20 cellular contexts compared by ENCODE assay signal in genomic region chr2:64963719-64964118, GRCh38. TPM values are rescaled to one million over a fixed set of nuclear protein-coding genes. Genes with fewer than 3 reads are reported as not detected.
DNase-seq lines count a peak whose midpoint lies in the region; ATAC-seq and TF ChIP-seq lines count a peak whose summit lies in the region.
"Had no signal": no experiment of that assay in that cellular context is flagged by ENCODE, and none has a peak within 500 bp of the region (broad histone marks: within the 10 kb centered on the region; RNA-seq: fewer than 3 reads in every experiment).

No MANE protein-coding gene starts in this region.

- H3K9me3 ChIP-seq in OCI-LY3 (ENCODE audit: insufficient read depth, low read length) (no peaks in the 10 kb centered on the region), body of pancreas (no peaks in the 10 kb centered on the region)

- H3K4me2 ChIP-seq in OCI-LY3 (ENCODE audit: low read length), result 0 out of 2 replicates have a peak overlapping the region, but pooled peaks have one; percentile 31
- H3K4me2 ChIP-seq: PC-9 had no signal

- H3K4me3 ChIP-seq in OCI-LY3 (ENCODE audit: low read length) (no peak overlapping the region), epithelial cell of proximal tubule (ENCODE audit: low read depth, low read length) (no peak overlapping the region), body of pancreas (no peak overlapping the region)
- H3K4me3 ChIP-seq: PC-9, SK-N-MC had no signal

- no peaks in the 10 kb centered on the region for H3K79me2 ChIP-seq in OCI-LY3 (ENCODE audit: low read length)

- H3K36me3 ChIP-seq in OCI-LY3 (replicated peaks; ENCODE audit: low read depth, low read length) (no peaks in the 10 kb centered on the region), body of pancreas (replicated peaks in 1 of 2; ENCODE audit: insufficient read depth in 1 of 2, low read depth in 2 of 2) (no peaks in the 10 kb centered on the region)

- TF ChIP-seq POLR2A in body of pancreas (IDR thresholded peaks at IDR 0.05), result no peak

- H3K4me1 Mint-ChIP-seq in activated T-helper 2 cell treated with anti-CD3 and anti-CD28 coated beads, Interferon-gamma antibody, Interleukin-2, Interleukin-4, amounts not matched to agents 10 μg/mL and 5 μg/mL and 100 μg/mL, durations not matched to agents 14 hours and 24 hours and 36 hours (ENCODE audit: low read depth), result no peaks in the 10 kb centered on the region
- peaks cover 4% of the 10 kb centered on the region for H3K4me1 Mint-ChIP-seq in activated T-helper 17 cell treated with anti-CD3 and anti-CD28 coated beads, Interleukin-2, amount 50 U/mL, for 72 hours

- no peaks in the 10 kb centered on the region for H4K20me1 ChIP-seq in OCI-LY3 (ENCODE audit: insufficient read depth, low read length)

- peak; percentile 33 for ATAC-seq in left ventricle myocardium superior
- ATAC-seq in left cardiac atrium, result no peak
- ATAC-seq in activated T-helper 17 cell treated with anti-CD3 and anti-CD28 coated beads, Interleukin-2, amount 50 U/mL, for 72 hours (replicated peaks), result no peak
- ATAC-seq in activated naive CD4-positive, alpha-beta T cell treated with anti-CD3 and anti-CD28 coated beads, Interleukin-2, amount 50 U/mL, for 72 hours, result no peak
- ATAC-seq in body of pancreas, result no peak
- ATAC-seq: Right ventricle myocardium inferior had no signal

- peaks cover 20% of the 10 kb centered on the region for H3K4me1 ChIP-seq in OCI-LY3 (ENCODE audit: low read length)
- H3K4me1 ChIP-seq in body of pancreas, result no peaks in the 10 kb centered on the region

- DNase-seq in left ventricle myocardium superior, result no peak
- DNase-seq in left cardiac atrium, result no peak
- DNase-seq in epithelial cell of proximal tubule (ENCODE audit: low read depth), result no peak
- no peak for DNase-seq in activated T-helper 2 cell treated with anti-CD3 and anti-CD28 coated beads, Interferon-gamma antibody, Interleukin-2, Interleukin-4, amounts not matched to agents 10 μg/mL and 5 μg/mL and 100 μg/mL, durations not matched to agents 14 hours and 24 hours and 36 hours (ENCODE audit: low spot score)
- DNase-seq in activated naive CD4-positive, alpha-beta T cell treated with anti-CD3 and anti-CD28 coated beads, Interleukin-2, amount 50 U/mL, for 72 hours (ENCODE audit: low spot score in 2 of 2), result no peak
- DNase-seq in body of pancreas, result no peak
- DNase-seq: COR-L47, DMS79, GDM1, H7, NCI-H146, NCI-H2081 treated with DMSO at 0.1 percent for 48 hours, NCI-H226, NCI-H526 treated with DMSO at 0.1 percent for 48 hours, PC-9 had no signal

- TF ChIP-seq CTCF in OCI-LY3 (IDR thresholded peaks at IDR 0.05; ENCODE audit: low read depth, low read length), result peak; percentile 25; the same call in 1 of the 2 replicates
- peak; percentile 17 for TF ChIP-seq CTCF in epithelial cell of proximal tubule (conservative IDR thresholded peaks at IDR 0.05; ENCODE audit: low read depth, low read length)
- TF ChIP-seq CTCF in body of pancreas (IDR thresholded peaks at IDR 0.05), result no peak

- H3K27ac ChIP-seq in OCI-LY3 (ENCODE audit: low read length), result no peak overlapping the region
- no peak overlapping the region for H3K27ac ChIP-seq in body of pancreas
- H3K27ac ChIP-seq: C4-2B, PC-9, SK-N-MC had no signal

- H3K9me3 Mint-ChIP-seq in activated T-helper 2 cell treated with anti-CD3 and anti-CD28 coated beads, Interferon-gamma antibody, Interleukin-2, Interleukin-4, amounts not matched to agents 10 μg/mL and 5 μg/mL and 100 μg/mL, durations not matched to agents 14 hours and 24 hours and 36 hours, result no peaks in the 10 kb centered on the region
- no peaks in the 10 kb centered on the region for H3K9me3 Mint-ChIP-seq in activated T-helper 17 cell treated with anti-CD3 and anti-CD28 coated beads, Interleukin-2, amount 50 U/mL, for 72 hours
- H3K9me3 Mint-ChIP-seq in activated naive CD4-positive, alpha-beta T cell treated with anti-CD3 and anti-CD28 coated beads, Interleukin-2, amount 50 U/mL, for 72 hours, result no peaks in the 10 kb centered on the region

- no peaks in the 10 kb centered on the region for H3K36me3 Mint-ChIP-seq in activated T-helper 2 cell treated with anti-CD3 and anti-CD28 coated beads, Interferon-gamma antibody, Interleukin-2, Interleukin-4, amounts not matched to agents 10 μg/mL and 5 μg/mL and 100 μg/mL, durations not matched to agents 14 hours and 24 hours and 36 hours (ENCODE audit: low read depth)
- no peaks in the 10 kb centered on the region for H3K36me3 Mint-ChIP-seq in activated T-helper 17 cell treated with anti-CD3 and anti-CD28 coated beads, Interleukin-2, amount 50 U/mL, for 72 hours (ENCODE audit: low read depth)
- no peaks in the 10 kb centered on the region for H3K36me3 Mint-ChIP-seq in activated naive CD4-positive, alpha-beta T cell treated with anti-CD3 and anti-CD28 coated beads, Interleukin-2, amount 50 U/mL, for 72 hours

- WGBS in body of pancreas, 2 donors, result 90% methylated on average over 1 of the region's 1 CpG; no CpG with 5 or more reads in 1 of the 2 donors

- no peak overlapping the region for H3K9ac ChIP-seq in OCI-LY3 (ENCODE audit: low read length)

- H3K4me3 Mint-ChIP-seq in activated T-helper 2 cell treated with anti-CD3 and anti-CD28 coated beads, Interferon-gamma antibody, Interleukin-2, Interleukin-4, amounts not matched to agents 10 μg/mL and 5 μg/mL and 100 μg/mL, durations not matched to agents 14 hours and 24 hours and 36 hours (ENCODE audit: low read depth), result no peak overlapping the region
- no peak overlapping the region for H3K4me3 Mint-ChIP-seq in activated T-helper 17 cell treated with anti-CD3 and anti-CD28 coated beads, Interleukin-2, amount 50 U/mL, for 72 hours

- intact Hi-C loops in left ventricle myocardium superior (cut with micrococcal nuclease) (no loop called here), left cardiac atrium (cut with DNase I) (no loop called here), body of pancreas (cut with DNase I) (no loop called here)
- intact Hi-C loops in activated T-helper 2 cell treated with anti-CD3 and anti-CD28 coated beads, Interferon-gamma antibody, Interleukin-2, Interleukin-4, amounts not matched to agents 10 μg/mL and 5 μg/mL and 100 μg/mL, durations not matched to agents 14 hours and 24 hours and 36 hours (cut with micrococcal nuclease), result no loop called here

- no peak overlapping the region for H3K27ac Mint-ChIP-seq in activated T-helper 2 cell treated with anti-CD3 and anti-CD28 coated beads, Interferon-gamma antibody, Interleukin-2, Interleukin-4, amounts not matched to agents 10 μg/mL and 5 μg/mL and 100 μg/mL, durations not matched to agents 14 hours and 24 hours and 36 hours
- no peak overlapping the region for H3K27ac Mint-ChIP-seq in activated T-helper 17 cell treated with anti-CD3 and anti-CD28 coated beads, Interleukin-2, amount 50 U/mL, for 72 hours
- no peak overlapping the region for H3K27ac Mint-ChIP-seq in activated naive CD4-positive, alpha-beta T cell treated with anti-CD3 and anti-CD28 coated beads, Interleukin-2, amount 50 U/mL, for 72 hours

- H3K27me3 ChIP-seq in OCI-LY3 (ENCODE audit: low read depth, low read length) (no peaks in the 10 kb centered on the region), body of pancreas (no peaks in the 10 kb centered on the region)

- no peak overlapping the region for H2AFZ ChIP-seq in OCI-LY3 (ENCODE audit: low read depth, low read length)
- H2AFZ ChIP-seq: PC-9 had no signal

- peaks cover 4% of the 10 kb centered on the region for H3K27me3 Mint-ChIP-seq in activated T-helper 2 cell treated with anti-CD3 and anti-CD28 coated beads, Interferon-gamma antibody, Interleukin-2, Interleukin-4, amounts not matched to agents 10 μg/mL and 5 μg/mL and 100 μg/mL, durations not matched to agents 14 hours and 24 hours and 36 hours (ENCODE audit: low read depth)
- H3K27me3 Mint-ChIP-seq in activated T-helper 17 cell treated with anti-CD3 and anti-CD28 coated beads, Interleukin-2, amount 50 U/mL, for 72 hours, result no peaks in the 10 kb centered on the region

RNA-seq across cellular contexts. Expression of gene SLC1A4, which starts 25.5 kb away (rescaled TPM):
- 6.2 TPM for total RNA-seq in left ventricle myocardium superior
- total RNA-seq in left cardiac atrium, result 1 to 10 TPM; 3.6 to 5.2 TPM
- total RNA-seq in epithelial cell of proximal tubule, result 15.4 and 19.8 TPM in 2 replicates
- 21.0 and 22.5 TPM in 2 replicates for total RNA-seq in activated T-helper 2 cell treated with anti-CD3 and anti-CD28 coated beads, Interferon-gamma antibody, Interleukin-2, Interleukin-4, amounts not matched to agents 10 μg/mL and 5 μg/mL and 100 μg/mL, durations not matched to agents 14 hours and 24 hours and 36 hours
- total RNA-seq in activated T-helper 17 cell treated with anti-CD3 and anti-CD28 coated beads, Interleukin-2, amount 50 U/mL, for 72 hours, result 10 to 100 TPM in 1 of 2 donors, 1 to 10 TPM in 1; 8.0 to 44.3 TPM
- 10 to 100 TPM in 1 of 2 donors, 1 to 10 TPM in 1; 4.1 to 16.9 TPM for total RNA-seq in activated naive CD4-positive, alpha-beta T cell treated with anti-CD3 and anti-CD28 coated beads, Interleukin-2, amount 50 U/mL, for 72 hours
- 10 to 100 TPM; 14.5 to 25.4 TPM for total RNA-seq in body of pancreas

Comparison
In these comparisons a context has a peak if more than half of its experiments do, and no peak if none do; other contexts are left out.
1. CTCF ChIP-seq: peak in OCI-LY3 (single experiment) and epithelial cell of proximal tubule (single experiment); none in body of pancreas (0 of 7).